In the genomic region with DNA sequence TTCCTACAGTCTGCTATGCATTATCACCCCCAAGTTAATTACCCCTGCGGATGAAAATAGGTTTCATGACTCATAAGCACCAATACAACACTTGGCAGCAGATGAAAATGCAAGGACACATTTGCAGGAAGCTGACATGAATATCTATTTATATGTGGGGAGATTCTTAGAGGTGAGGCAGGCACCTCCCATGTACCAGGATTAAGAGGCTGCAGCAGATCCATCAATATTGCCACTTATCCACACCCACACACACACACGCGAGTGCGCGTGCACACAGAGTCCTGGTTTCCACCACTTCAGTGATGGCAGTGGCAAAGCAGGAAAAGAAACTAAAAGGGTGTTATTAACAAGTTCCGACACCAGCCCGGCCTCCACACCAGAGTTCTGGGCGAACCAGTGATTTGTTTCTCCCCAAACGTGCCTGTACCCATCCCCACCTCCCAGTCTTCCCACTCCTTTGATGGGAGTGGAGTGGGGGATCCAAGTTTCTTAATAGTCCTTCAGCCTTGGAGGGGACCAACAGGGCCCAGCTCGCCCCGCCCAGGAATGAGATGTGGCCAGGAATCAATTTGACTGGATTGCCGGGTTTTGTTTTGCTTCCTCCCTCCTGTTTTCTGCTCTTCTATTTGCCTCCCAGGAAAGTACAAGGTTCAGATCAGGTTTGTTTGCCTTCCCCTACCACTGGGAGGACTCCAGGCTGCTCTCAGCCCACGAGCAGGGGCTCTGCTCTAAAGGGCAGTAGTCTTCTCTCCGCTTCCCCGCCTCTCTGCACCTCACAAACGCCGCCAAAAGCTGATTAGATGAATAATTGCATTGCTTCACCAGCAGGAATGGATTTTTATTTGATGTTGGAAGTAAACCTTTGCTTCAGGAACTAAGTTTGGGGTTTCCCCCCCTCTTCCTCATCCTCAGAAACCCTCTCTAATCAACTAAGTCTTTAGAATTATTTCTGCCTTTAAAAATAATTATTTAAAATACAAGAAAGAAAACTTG, we compare ENCODE assay signal across 8 cellular contexts. TPM values are rescaled to one million over a fixed set of nuclear protein-coding genes. Genes with fewer than 3 reads are reported as not detected.
DNase-seq lines count a peak whose midpoint lies in the region; ATAC-seq and TF ChIP-seq lines count a peak whose summit lies in the region.

No MANE protein-coding gene starts in this region.

- CTCF ChIA-PET in WTC11 (lab: Charles Lee): interaction anchor here (0.6 to 6.1 kb wide), 24 partner anchors 11 to 153 kb away, joined by 3 to 45 read pairs (median 4); no protein-coding TSS in a partner anchor

- ATAC-seq in WTC11: peak; percentile 40
- ATAC-seq in omental fat pad (ENCODE audit: low FRiP score): peak; percentile 52
- ATAC-seq in HG03432 (IDR thresholded peaks at IDR 0.05; ENCODE audit: unreplicated experiment): no peak
- no peak for ATAC-seq in HG03196 (IDR thresholded peaks at IDR 0.05; ENCODE audit: unreplicated experiment)
- no peak for ATAC-seq in GM19463 (IDR thresholded peaks at IDR 0.05; ENCODE audit: unreplicated experiment)

- peaks cover 32% of the 10 kb centered on the region for H3K4me1 Mint-ChIP-seq in WTC11

- H3K27ac Mint-ChIP-seq in WTC11: peak overlapping the region; percentile 99

- H3K9ac ChIP-seq in HUES6 (ENCODE audit: low read length): no peak overlapping the region

- H3K4me3 ChIP-seq in HUES6 (ENCODE audit: low read depth, low read length): 0 out of 2 replicates have a peak overlapping the region, but pooled peaks have one; percentile 13
- no peak overlapping the region for H3K4me3 ChIP-seq in fibroblast of mammary gland (ENCODE audit: control insufficient read depth, low read depth, low read length)

- DNase-seq in AG08395 (ENCODE audit: low spot score) (peak; percentile 44), WTC11 (ENCODE audit: low spot score) (peak; percentile 44), fibroblast of mammary gland (ENCODE audit: low read depth) (no peak), omental fat pad (ENCODE audit: low spot score) (no peak)

- no peaks in the 10 kb centered on the region for H3K9me3 Mint-ChIP-seq in WTC11

- TF ChIP-seq CTCF in WTC11 (IDR thresholded peaks at IDR 0.05): no peak
- peak; percentile 6 for TF ChIP-seq CTCF in fibroblast of mammary gland (conservative IDR thresholded peaks at IDR 0.05; ENCODE audit: control insufficient read depth, insufficient read depth, low read depth, low read length)
- TF ChIP-seq CTCF in omental fat pad (IDR thresholded peaks at IDR 0.05): no peak

- H3K36me3 Mint-ChIP-seq in WTC11: peaks cover 9% of the 10 kb centered on the region

- H3K4me3 Mint-ChIP-seq in WTC11: peak overlapping the region; percentile 49

- POLR2A ChIA-PET in WTC11 (lab: Charles Lee): interaction anchor here (0.6 to 6.6 kb wide), 15 partner anchors 10 to 110 kb away, joined by 3 to 45 read pairs (median 4); no protein-coding TSS in a partner anchor

- peaks cover 2% of the 10 kb centered on the region; the same call in 1 of the 2 replicates for H3K27me3 Mint-ChIP-seq in WTC11 (ENCODE audit: low read depth)

- H3K36me3 ChIP-seq in HUES6 (ENCODE audit: control insufficient read depth, insufficient read depth, low read length): peaks cover 11% of the 10 kb centered on the region

- H3K4me1 ChIP-seq in HUES6 (ENCODE audit: control insufficient read depth, insufficient read depth, low read length): peaks cover 34% of the 10 kb centered on the region

- 0 out of 2 replicates have a peak overlapping the region, but pooled peaks have one; percentile 7 for H3K27ac ChIP-seq in HUES6 (ENCODE audit: low read depth, low read length)

- H3K9me3 ChIP-seq in HUES6 (ENCODE audit: control insufficient read depth, insufficient read depth, low read depth, low read length): no peaks in the 10 kb centered on the region

- peaks cover 6% of the 10 kb centered on the region for H3K27me3 ChIP-seq in HUES6 (ENCODE audit: control insufficient read depth, insufficient read depth, low read length)

TF ChIP-seq in WTC11, 78 proteins besides CTCF, POLR2A, EP300 and RAD21:
- TF ChIP-seq CREM (CRISPR knock-in tag; IDR thresholded peaks at IDR 0.05) (no peak), NFE2L1 (CRISPR knock-in tag; IDR thresholded peaks at IDR 0.05) (no peak), ZNF423 (CRISPR knock-in tag; IDR thresholded peaks at IDR 0.05) (no peak), PRRX2 (CRISPR knock-in tag; IDR thresholded peaks at IDR 0.05) (no peak), ZBTB21 (CRISPR knock-in tag; IDR thresholded peaks at IDR 0.05; ENCODE audit: borderline replicate concordance) (no peak), GABPB1 (CRISPR knock-in tag; IDR thresholded peaks at IDR 0.05) (0 out of 2 replicates have a peak, but pooled peaks have one; percentile 26), ZNF671 (CRISPR knock-in tag; IDR thresholded peaks at IDR 0.05) (no peak)
- TF ChIP-seq, protein P1, sequence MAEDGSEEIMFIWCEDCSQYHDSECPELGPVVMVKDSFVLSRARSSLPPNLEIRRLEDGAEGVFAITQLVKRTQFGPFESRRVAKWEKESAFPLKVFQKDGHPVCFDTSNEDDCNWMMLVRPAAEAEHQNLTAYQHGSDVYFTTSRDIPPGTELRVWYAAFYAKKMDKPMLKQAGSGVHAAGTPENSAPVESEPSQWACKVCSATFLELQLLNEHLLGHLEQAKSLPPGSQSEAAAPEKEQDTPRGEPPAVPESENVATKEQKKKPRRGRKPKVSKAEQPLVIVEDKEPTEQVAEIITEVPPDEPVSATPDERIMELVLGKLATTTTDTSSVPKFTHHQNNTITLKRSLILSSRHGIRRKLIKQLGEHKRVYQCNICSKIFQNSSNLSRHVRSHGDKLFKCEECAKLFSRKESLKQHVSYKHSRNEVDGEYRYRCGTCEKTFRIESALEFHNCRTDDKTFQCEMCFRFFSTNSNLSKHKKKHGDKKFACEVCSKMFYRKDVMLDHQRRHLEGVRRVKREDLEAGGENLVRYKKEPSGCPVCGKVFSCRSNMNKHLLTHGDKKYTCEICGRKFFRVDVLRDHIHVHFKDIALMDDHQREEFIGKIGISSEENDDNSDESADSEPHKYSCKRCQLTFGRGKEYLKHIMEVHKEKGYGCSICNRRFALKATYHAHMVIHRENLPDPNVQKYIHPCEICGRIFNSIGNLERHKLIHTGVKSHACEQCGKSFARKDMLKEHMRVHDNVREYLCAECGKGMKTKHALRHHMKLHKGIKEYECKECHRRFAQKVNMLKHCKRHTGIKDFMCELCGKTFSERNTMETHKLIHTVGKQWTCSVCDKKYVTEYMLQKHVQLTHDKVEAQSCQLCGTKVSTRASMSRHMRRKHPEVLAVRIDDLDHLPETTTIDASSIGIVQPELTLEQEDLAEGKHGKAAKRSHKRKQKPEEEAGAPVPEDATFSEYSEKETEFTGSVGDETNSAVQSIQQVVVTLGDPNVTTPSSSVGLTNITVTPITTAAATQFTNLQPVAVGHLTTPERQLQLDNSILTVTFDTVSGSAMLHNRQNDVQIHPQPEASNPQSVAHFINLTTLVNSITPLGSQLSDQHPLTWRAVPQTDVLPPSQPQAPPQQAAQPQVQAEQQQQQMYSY (CRISPR knock-in tag; IDR thresholded peaks at IDR 0.05): peak; percentile 54

RNA-seq across cellular contexts. Expression of a gene that starts 5.2 kb away (rescaled TPM):
- total RNA-seq in WTC11 (2021): 106 to 126 TPM (median 110 TPM) in 3 replicates
- 10 to 100 TPM; 31.1 to 70.0 (median 34.4) TPM for total RNA-seq in omental fat pad

Comparison
In these comparisons a context has a peak if more than half of its experiments do, and no peak if none do; other contexts are left out.
1. DNase-seq: peak in AG08395 (single experiment) and WTC11 (single experiment); none in fibroblast of mammary gland (single experiment) and omental fat pad (single experiment).
2. ATAC-seq: peak in WTC11 (single experiment) and omental fat pad (single experiment); none in HG03432 (single experiment), HG03196 (single experiment) and GM19463 (single experiment).